Comparison of ENCODE assay signal across 8 cellular contexts in genomic region chr18:63098014-63098981, GRCh38.
DNase-seq lines count a peak whose midpoint lies in the region; ATAC-seq, FAIRE-seq and TF ChIP-seq lines count a peak whose summit lies in the region.

No MANE protein-coding gene starts in this region.

- no peaks in the 10 kb centered on the region for H3F3A ChIP-seq in GM23248 (ENCODE audit: insufficient read depth)

- no peak overlapping the region for H3K9ac ChIP-seq in GM23248

- H2AFZ ChIP-seq in GM23248: no peak overlapping the region

- H4K20me1 ChIP-seq in GM23248 (ENCODE audit: insufficient read depth): no peaks in the 10 kb centered on the region

- ATAC-seq in GM21619 (IDR thresholded peaks at IDR 0.05; ENCODE audit: unreplicated experiment): peak; percentile 71

- FAIRE-seq in GM12892 (lab: Jason Lieb, UNC) (peak; percentile 91), frontal cortex (lab: Jason Lieb, UNC) (no peak)

- in situ Hi-C loops in GM23248 (cut with MboI): no loop called here

- H3K4me2 ChIP-seq in GM23248 (ENCODE audit: unreplicated experiment): no peak overlapping the region

- H3K36me3 ChIP-seq in GM23248 (ENCODE audit: low read depth): no peaks in the 10 kb centered on the region

- H3K79me2 ChIP-seq in GM23248 (ENCODE audit: insufficient read depth): no peaks in the 10 kb centered on the region

- H3K4me3 ChIP-seq in GM23248: no peak overlapping the region

- DNase-seq in GM12892 (ENCODE audit: insufficient read length): peak; percentile 58
- DNase-seq in Kasumi-1 (lab: John Stamatoyannopoulos, UW): peak; percentile 47 to 73
- DNase-seq in central memory CD4-positive, alpha-beta T cell: peak; percentile 45
- DNase-seq in frontal cortex (ENCODE audit: low spot score in 2 of 2): no peak
- DNase-seq in hippocampal formation (lab: John Stamatoyannopoulos, UW): no peak
- DNase-seq in GM23248: no peak
- DNase-seq in ecto neural progenitor cell (ENCODE audit: low spot score): no peak

- no peak for TF ChIP-seq POLR2A in GM12892 (IDR thresholded peaks at IDR 0.05; ENCODE audit: low read depth, low read length)

- peaks cover 44% of the 10 kb centered on the region for H3K27me3 ChIP-seq in GM23248 (replicated peaks; ENCODE audit: insufficient read depth)

- H3K9me3 ChIP-seq in GM23248 (ENCODE audit: low read depth): no peaks in the 10 kb centered on the region

- 72 to 74% methylated on average over 16 of the region's 16 CpGs for WGBS in GM23248 (ENCODE audit: low coverage in 1 of 2, low lambda C conversion rate in 2 of 2, missing lambda C conversion rate in 2 of 2), 2 experiments

- no peaks in the 10 kb centered on the region for H3K4me1 ChIP-seq in GM23248 (ENCODE audit: insufficient read depth)

- H3K27ac ChIP-seq in GM23248: no peak overlapping the region

- no peaks in the 10 kb centered on the region for H3K9me2 ChIP-seq in GM23248 (ENCODE audit: insufficient read depth)

Comparison
In these comparisons a context has a peak if more than half of its experiments do, and no peak if none do; other contexts are left out.
1. DNase-seq: peak in GM12892 (single experiment), Kasumi-1 (2 of 2) and central memory CD4-positive, alpha-beta T cell (single experiment); none in frontal cortex (0 of 2), hippocampal formation (0 of 2), GM23248 (single experiment) and ecto neural progenitor cell (single experiment).